Comparison of ENCODE assay signal across 8 cellular contexts in genomic region chr16:1972490-1972877, GRCh38. TPM values are rescaled to one million over a fixed set of nuclear protein-coding genes. Genes with fewer than 3 reads are reported as not detected.
DNase-seq lines count a peak whose midpoint lies in the region; ATAC-seq, FAIRE-seq and TF ChIP-seq lines count a peak whose summit lies in the region.

No MANE protein-coding gene starts in this region.

- H3K79me1 ChIP-seq in neuronal stem cell (ENCODE audit: low read depth, low read length) = peaks cover 20% of the 10 kb centered on the region

- TF ChIP-seq POLR2A in endothelial cell of umbilical vein (IDR thresholded peaks at IDR 0.05; ENCODE audit: low read depth, low read length) = no peak

- peaks cover 15% of the 10 kb centered on the region for H3K79me2 ChIP-seq in endothelial cell of umbilical vein (ENCODE audit: control insufficient read depth, insufficient read depth, low read length)

- peak overlapping the region; percentile 87 for H3K27ac ChIP-seq in Panc1 (ENCODE audit: low read length)
- H3K27ac ChIP-seq in endothelial cell of umbilical vein (ENCODE audit: insufficient read depth, low read depth, low read length) = no peak overlapping the region
- H3K27ac ChIP-seq in neuronal stem cell (replicated peaks; ENCODE audit: low read length) = no peak overlapping the region

- H3K36me3 ChIP-seq in Panc1 (ENCODE audit: control insufficient read depth, insufficient read depth, low read length) (no peaks in the 10 kb centered on the region; the same call in 1 of the 2 replicates), endothelial cell of umbilical vein (ENCODE audit: control insufficient read depth in 2 of 2, extremely low read depth in 1 of 2, insufficient read depth in 2 of 2, low read length in 2 of 2) (peaks cover 9 to 28% of the 10 kb centered on the region in 2 experiments), neuronal stem cell (replicated peaks in 1 of 2; ENCODE audit: control insufficient read depth in 2 of 2, insufficient read depth in 2 of 2, low read length in 2 of 2) (peaks cover 29 to 33% of the 10 kb centered on the region in 2 donors)

- dilution Hi-C loops in endothelial cell of umbilical vein (cut with MboI; ENCODE audit: extremely low pct_ligation_motif_present, low sequenced_read_pairs) = no loop called here

- H4K91ac ChIP-seq in neuronal stem cell (ENCODE audit: low read depth, low read length, poor library complexity) = no peak overlapping the region

- TSS peak; percentile 61 for BruUV-seq in Panc1 (replicated peaks; lab: Mats Ljungman, UMichigan)
- BruUV-seq in endothelial cell of umbilical vein (replicated peaks; lab: Mats Ljungman, UMichigan) = no TSS peak

- 0 out of 2 replicates have a peak, but pooled peaks cover 4% of the 10 kb centered on the region for H3K4me1 ChIP-seq in Panc1 (ENCODE audit: control insufficient read depth, insufficient read depth, low read length)
- peaks cover 4% of the 10 kb centered on the region for H3K4me1 ChIP-seq in endothelial cell of umbilical vein (ENCODE audit: control insufficient read depth, extremely low read depth, insufficient read depth, low read length)
- H3K4me1 ChIP-seq in neuronal stem cell (ENCODE audit: control insufficient read depth in 2 of 2, insufficient read depth in 1 of 2, low read depth in 1 of 2, low read length in 2 of 2) = peaks cover 2 to 4% of the 10 kb centered on the region in 2 donors

- H3K4me3 ChIP-seq in Panc1 (ENCODE audit: low read depth in 2 of 2, low read length in 2 of 2) = peak overlapping the region; percentile 90 to 96
- peak overlapping the region; percentile 59 to 82 (median 62) for H3K4me3 ChIP-seq in endothelial cell of umbilical vein (replicated peaks in 1 of 3; ENCODE audit: insufficient read depth in 1 of 3, low read depth in 1 of 3, low read length in 3 of 3)
- H3K4me3 ChIP-seq in neuronal stem cell (ENCODE audit: low read length in 2 of 2) = peak overlapping the region; percentile 97 to 100

- H3K9ac ChIP-seq in endothelial cell of umbilical vein (replicated peaks; ENCODE audit: extremely low read depth, insufficient read depth, low read length) = peak overlapping the region; percentile 76
- peak overlapping the region; percentile 93 for H3K9ac ChIP-seq in neuronal stem cell (ENCODE audit: low read depth, low read length, poor library complexity)

- no peak for FAIRE-seq in endothelial cell of umbilical vein (lab: Jason Lieb, UNC)

- H3K14ac ChIP-seq in neuronal stem cell (ENCODE audit: low read length) = no peak overlapping the region

- H3K18ac ChIP-seq in neuronal stem cell (ENCODE audit: low read length) = peak overlapping the region; percentile 91

- peak overlapping the region; percentile 73 for H2BK12ac ChIP-seq in neuronal stem cell (ENCODE audit: low read length)

- no peaks in the 10 kb centered on the region for H3K27me3 ChIP-seq in Panc1 (ENCODE audit: control insufficient read depth, insufficient read depth, low read length)
- H3K27me3 ChIP-seq in endothelial cell of umbilical vein (ENCODE audit: control insufficient read depth in 2 of 2, insufficient read depth in 2 of 2, low read length in 2 of 2) = no peaks in the 10 kb centered on the region
- H3K27me3 ChIP-seq in neuronal stem cell (ENCODE audit: control insufficient read depth in 3 of 3, insufficient read depth in 3 of 3, low read depth in 1 of 3, low read length in 3 of 3) = no peaks in the 10 kb centered on the region

- H2AK5ac ChIP-seq in neuronal stem cell (ENCODE audit: low read depth, low read length) = peak overlapping the region; percentile 84

- peak overlapping the region; percentile 95 for H3K4ac ChIP-seq in neuronal stem cell (ENCODE audit: low read length)

- peak overlapping the region; percentile 65 for H4K8ac ChIP-seq in neuronal stem cell (ENCODE audit: low read depth, low read length)

- H3K4me2 ChIP-seq in endothelial cell of umbilical vein (ENCODE audit: insufficient read depth, low read length) (peak overlapping the region; percentile 64), neuronal stem cell (ENCODE audit: insufficient read depth, low read length, poor library complexity, severe bottlenecking) (peak overlapping the region; percentile 98)

- no CpG with 5 or more reads among the region's 22 CpGs for WGBS in neuronal stem cell (ENCODE audit: extremely low coverage in 2 of 2, insufficient read length in 2 of 2, insufficient replicate concordance in 1 of 2), 2 donors

- DNase-seq in Panc1 (ENCODE audit: low read depth, low spot score) = no peak
- DNase-seq in endothelial cell of umbilical vein (ENCODE audit: low read depth, low spot score) = no peak
- no peak for DNase-seq in neuronal stem cell (ENCODE audit: low spot score)
- no peak for DNase-seq in 8988T
- no peak for DNase-seq in EL
- no peak for DNase-seq in posterior vena cava (ENCODE audit: low spot score)

- peak overlapping the region; percentile 94 for H3K23ac ChIP-seq in neuronal stem cell (ENCODE audit: low read depth, low read length, poor library complexity)

- no peak for TF ChIP-seq CTCF in Panc1 (IDR thresholded peaks at IDR 0.05)
- TF ChIP-seq CTCF in endothelial cell of umbilical vein (IDR thresholded peaks at IDR 0.05; ENCODE audit: extremely low read depth in 1 of 2, insufficient read depth in 1 of 2, low read depth in 1 of 2, low read length in 2 of 2) = no peak

- intact Hi-C loops in Panc1 (cut with micrococcal nuclease; ENCODE audit: unreplicated experiment) = no loop called here
- intact Hi-C loops in endothelial cell of umbilical vein (cut with micrococcal nuclease) = no loop called here
- intact Hi-C loops in posterior vena cava (cut with DNase I) = no loop called here

- CTCF ChIA-PET in Panc1 (lab: Charles Lee) = no interaction called here
- CTCF ChIA-PET in endothelial cell of umbilical vein (lab: Charles Lee) = no interaction called here

- no peaks in the 10 kb centered on the region for H3K9me1 ChIP-seq in endothelial cell of umbilical vein (replicated peaks; ENCODE audit: control insufficient read depth, extremely low read depth, insufficient read depth, low read length)

- no peak overlapping the region for H2BK120ac ChIP-seq in neuronal stem cell (ENCODE audit: low read depth, low read length)

- H2BK5ac ChIP-seq in neuronal stem cell (ENCODE audit: low read length) = peak overlapping the region; percentile 66

- POLR2A ChIA-PET in Panc1 (lab: Charles Lee) = no interaction called here
- POLR2A ChIA-PET in endothelial cell of umbilical vein (lab: Charles Lee) = interaction anchor here (1.2 kb wide), 1 partner anchor 9 kb away, joined by 3 read pairs; no protein-coding TSS in a partner anchor

- H4K20me1 ChIP-seq in endothelial cell of umbilical vein (replicated peaks; ENCODE audit: control insufficient read depth, extremely low read depth, insufficient read depth, low read length) = no peaks in the 10 kb centered on the region

- no peak overlapping the region for H2AFZ ChIP-seq in endothelial cell of umbilical vein (ENCODE audit: low read depth, low read length)
- H2AFZ ChIP-seq in neuronal stem cell (ENCODE audit: low read length) = peak overlapping the region; percentile 97

- peak; percentile 2 for ATAC-seq in GM21528 (IDR thresholded peaks at IDR 0.05; ENCODE audit: low FRiP score, unreplicated experiment)
- peak; percentile 56 for ATAC-seq in Panc1
- no peak for ATAC-seq in GM21723 (IDR thresholded peaks at IDR 0.05; ENCODE audit: unreplicated experiment)

- no peak overlapping the region for H2BK15ac ChIP-seq in neuronal stem cell (ENCODE audit: low read length)

- H3K9me3 ChIP-seq in Panc1 (ENCODE audit: control insufficient read depth, insufficient read depth, low read depth, low read length) (no peaks in the 10 kb centered on the region), endothelial cell of umbilical vein (replicated peaks; ENCODE audit: control insufficient read depth, insufficient read depth, low read length) (no peaks in the 10 kb centered on the region), neuronal stem cell (replicated peaks in 1 of 2; ENCODE audit: control insufficient read depth in 2 of 2, insufficient read depth in 1 of 2, low read depth in 1 of 2, low read length in 2 of 2) (no peaks in the 10 kb centered on the region)

- in situ Hi-C loops in Panc1 (cut with HindIII; ENCODE audit: low pct_unique_long_range_greater_than_20kb, low sequenced_read_pairs) = no loop called here

RNA-seq across cellular contexts. Expression of gene TBL3, which starts 0.6 kb away (rescaled TPM):
- 42.4 TPM for total RNA-seq in Panc1 (2021; ENCODE audit: unreplicated experiment)
- polyA plus RNA-seq in Panc1 (2012; ENCODE audit: insufficient read length) = 72.9 TPM
- 42.2 and 42.3 TPM in 2 replicates for total RNA-seq in endothelial cell of umbilical vein
- 77.1 and 80.6 TPM in 2 replicates for polyA plus RNA-seq in endothelial cell of umbilical vein
- polyA plus RNA-seq in endothelial cell of umbilical vein (2011; cell fraction: cytosol; rRNA removed) = 41.0 and 51.3 TPM in 2 replicates
- 86.9 and 88.7 TPM in 2 replicates for polyA plus RNA-seq in endothelial cell of umbilical vein (2011; cell fraction: nucleus; rRNA removed)
- polyA plus RNA-seq in endothelial cell of umbilical vein (2012) = 41.6 and 49.8 TPM in 2 replicates
- 38.8 and 42.1 TPM in 2 replicates for polyA minus RNA-seq in endothelial cell of umbilical vein
- polyA minus RNA-seq in endothelial cell of umbilical vein (2011; cell fraction: cytosol; rRNA and poly(A)+ RNA removed) = 53.1 TPM
- polyA minus RNA-seq in endothelial cell of umbilical vein (2011; cell fraction: nucleus; rRNA and poly(A)+ RNA removed) = 17.1 and 27.7 TPM in 2 replicates
- 20.3 TPM for polyA plus RNA-seq in neuronal stem cell (2013, experiment 1 of 2)
- 19.7 TPM for polyA plus RNA-seq in neuronal stem cell (2013, experiment 2 of 2)
- 10 to 100 TPM; 17.6 to 20.1 TPM for total RNA-seq in posterior vena cava

RNA-seq across cellular contexts. Expression of gene RNF151, which starts 5.8 kb away (rescaled TPM):
- total RNA-seq in Panc1 (2021; ENCODE audit: unreplicated experiment) (not detected), endothelial cell of umbilical vein (not detected in 2 replicates), posterior vena cava (not detected)
- polyA plus RNA-seq in Panc1 (2012; ENCODE audit: insufficient read length) = not detected
- not detected in 2 replicates for polyA plus RNA-seq in endothelial cell of umbilical vein
- polyA plus RNA-seq in endothelial cell of umbilical vein (2011; cell fraction: cytosol; rRNA removed) = not detected in 2 replicates
- not detected in 2 replicates for polyA plus RNA-seq in endothelial cell of umbilical vein (2011; cell fraction: nucleus; rRNA removed)
- not detected in 2 replicates for polyA plus RNA-seq in endothelial cell of umbilical vein (2012)
- not detected in 2 replicates for polyA minus RNA-seq in endothelial cell of umbilical vein
- polyA minus RNA-seq in endothelial cell of umbilical vein (2011; cell fraction: cytosol; rRNA and poly(A)+ RNA removed) = not detected
- not detected in 2 replicates for polyA minus RNA-seq in endothelial cell of umbilical vein (2011; cell fraction: nucleus; rRNA and poly(A)+ RNA removed)
- not detected for polyA plus RNA-seq in neuronal stem cell (2013, experiment 1 of 2)
- not detected for polyA plus RNA-seq in neuronal stem cell (2013, experiment 2 of 2)

RNA-seq across cellular contexts. Expression of gene RPS2, which starts 7.9 kb away (rescaled TPM):
- 2,794 TPM for total RNA-seq in Panc1 (2021; ENCODE audit: unreplicated experiment)
- 3,901 TPM for polyA plus RNA-seq in Panc1 (2012; ENCODE audit: insufficient read length)
- 2,793 and 3,036 TPM in 2 replicates for total RNA-seq in endothelial cell of umbilical vein
- 9,021 and 12,733 TPM in 2 replicates for polyA plus RNA-seq in endothelial cell of umbilical vein
- 5,798 and 6,829 TPM in 2 replicates for polyA plus RNA-seq in endothelial cell of umbilical vein (2011; cell fraction: cytosol; rRNA removed)
- 1,513 and 2,235 TPM in 2 replicates for polyA plus RNA-seq in endothelial cell of umbilical vein (2011; cell fraction: nucleus; rRNA removed)
- 4,015 and 4,701 TPM in 2 replicates for polyA plus RNA-seq in endothelial cell of umbilical vein (2012)
- 3,353 and 3,779 TPM in 2 replicates for polyA minus RNA-seq in endothelial cell of umbilical vein
- polyA minus RNA-seq in endothelial cell of umbilical vein (2011; cell fraction: cytosol; rRNA and poly(A)+ RNA removed) = 3,731 TPM
- polyA minus RNA-seq in endothelial cell of umbilical vein (2011; cell fraction: nucleus; rRNA and poly(A)+ RNA removed) = 379 and 607 TPM in 2 replicates
- 7,109 TPM for polyA plus RNA-seq in neuronal stem cell (2013, experiment 1 of 2)
- polyA plus RNA-seq in neuronal stem cell (2013, experiment 2 of 2) = 6,979 TPM
- total RNA-seq in posterior vena cava = 1,000 to 10,000 TPM; 1,131 to 1,263 TPM

RNA-seq across cellular contexts. Expression of gene NOXO1, which starts 8.8 kb away (rescaled TPM):
- total RNA-seq in Panc1 (2021; ENCODE audit: unreplicated experiment) (4.0 TPM), endothelial cell of umbilical vein (0.60 TPM in 1 of 2 replicates, not detected in the other), posterior vena cava (not detected)
- 2.3 TPM for polyA plus RNA-seq in Panc1 (2012; ENCODE audit: insufficient read length)
- polyA plus RNA-seq in endothelial cell of umbilical vein = 0.37 and 0.40 TPM in 2 replicates
- 0.17 TPM in 1 of 2 replicates, not detected in the other for polyA plus RNA-seq in endothelial cell of umbilical vein (2011; cell fraction: cytosol; rRNA removed)
- polyA plus RNA-seq in endothelial cell of umbilical vein (2011; cell fraction: nucleus; rRNA removed) = 1.7 and 2.0 TPM in 2 replicates
- polyA plus RNA-seq in endothelial cell of umbilical vein (2012) = 0.41 TPM in 1 of 2 replicates, not detected in the other
- 0.17 TPM in 1 of 2 replicates, not detected in the other for polyA minus RNA-seq in endothelial cell of umbilical vein
- polyA minus RNA-seq in endothelial cell of umbilical vein (2011; cell fraction: cytosol; rRNA and poly(A)+ RNA removed) = not detected
- polyA minus RNA-seq in endothelial cell of umbilical vein (2011; cell fraction: nucleus; rRNA and poly(A)+ RNA removed) = not detected in 2 replicates
- 0.14 TPM for polyA plus RNA-seq in neuronal stem cell (2013, experiment 1 of 2)
- polyA plus RNA-seq in neuronal stem cell (2013, experiment 2 of 2) = 0.08 TPM

RNA-seq across cellular contexts. Expression of gene GFER, which starts 11.5 kb away (rescaled TPM):
- total RNA-seq in Panc1 (2021; ENCODE audit: unreplicated experiment) (49.2 TPM), endothelial cell of umbilical vein (29.9 and 30.5 TPM in 2 replicates), posterior vena cava (10 to 100 TPM; 15.1 to 16.2 TPM)
- 71.8 TPM for polyA plus RNA-seq in Panc1 (2012; ENCODE audit: insufficient read length)
- 13.7 and 26.0 TPM in 2 replicates for polyA plus RNA-seq in endothelial cell of umbilical vein
- polyA plus RNA-seq in endothelial cell of umbilical vein (2011; cell fraction: cytosol; rRNA removed) = 14.7 and 15.7 TPM in 2 replicates
- 9.8 and 11.5 TPM in 2 replicates for polyA plus RNA-seq in endothelial cell of umbilical vein (2011; cell fraction: nucleus; rRNA removed)
- polyA plus RNA-seq in endothelial cell of umbilical vein (2012) = 32.8 and 33.7 TPM in 2 replicates
- 6.6 and 10.7 TPM in 2 replicates for polyA minus RNA-seq in endothelial cell of umbilical vein
- polyA minus RNA-seq in endothelial cell of umbilical vein (2011; cell fraction: cytosol; rRNA and poly(A)+ RNA removed) = 25.2 TPM
- 4.5 and 7.2 TPM in 2 replicates for polyA minus RNA-seq in endothelial cell of umbilical vein (2011; cell fraction: nucleus; rRNA and poly(A)+ RNA removed)
- 32.3 TPM for polyA plus RNA-seq in neuronal stem cell (2013, experiment 1 of 2)
- 33.5 TPM for polyA plus RNA-seq in neuronal stem cell (2013, experiment 2 of 2)
